In the genomic region with DNA sequence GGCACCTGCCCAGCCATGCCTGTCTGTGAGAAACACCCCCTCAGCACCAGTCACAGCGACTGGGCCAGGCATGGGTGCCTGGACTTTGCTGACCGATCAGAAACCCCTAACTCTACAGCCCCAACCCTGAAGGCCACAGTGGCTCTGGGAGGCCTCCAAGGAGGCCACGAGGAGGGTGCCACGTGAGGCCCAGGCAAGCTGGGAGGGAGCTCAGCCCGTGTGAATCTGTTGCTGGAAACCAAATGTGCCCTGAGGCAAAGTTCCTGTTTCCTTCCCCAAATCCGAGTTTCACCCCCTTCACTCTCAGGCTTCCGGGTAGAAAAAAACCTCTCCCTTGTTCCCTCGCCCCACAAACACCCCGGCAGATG, we compare ENCODE assay signal across 9 cellular contexts. TPM values are rescaled to one million over a fixed set of nuclear protein-coding genes. Genes with fewer than 3 reads are reported as not detected.
DNase-seq lines count a peak whose midpoint lies in the region; ATAC-seq, FAIRE-seq and TF ChIP-seq lines count a peak whose summit lies in the region.
"Had no signal": no experiment of that assay in that cellular context is flagged by ENCODE, and none has a peak within 500 bp of the region (broad histone marks: within the 10 kb centered on the region; RNA-seq: fewer than 3 reads in every experiment).

No MANE protein-coding gene starts in this region.

- no peaks in the 10 kb centered on the region for H3K27me3 Mint-ChIP-seq in osteocyte (ENCODE audit: unreplicated experiment)

- H3K9me3 Mint-ChIP-seq in osteocyte (ENCODE audit: unreplicated experiment), result no peaks in the 10 kb centered on the region

- 55 to 76% (median 70%) methylated on average over 8 to 9 of the region's 9 CpGs for WGBS in adrenal gland, 4 donors

- no peak for TF ChIP-seq CTCF in adrenal gland (IDR thresholded peaks at IDR 0.05)
- TF ChIP-seq CTCF in osteocyte (IDR thresholded peaks at IDR 0.05), result no peak
- no peak for TF ChIP-seq CTCF in D721Med (IDR thresholded peaks at IDR 0.05; ENCODE audit: insufficient read depth, missing control alignments)

- no peak for FAIRE-seq in D721Med (lab: Jason Lieb, UNC)

- H3K36me3 Mint-ChIP-seq in osteocyte (ENCODE audit: unreplicated experiment), result no peaks in the 10 kb centered on the region

- no peaks in the 10 kb centered on the region for H3K36me3 ChIP-seq in adrenal gland (replicated peaks in 1 of 2)

- no peaks in the 10 kb centered on the region for H3K9me3 ChIP-seq in adrenal gland (replicated peaks in 1 of 3)
- H3K9me3 ChIP-seq: heart right ventricle had no signal

- in situ Hi-C loops in GM18951 (cut with MboI; ENCODE audit: low sequenced_read_pairs, unreplicated experiment), result no loop called here

- no peaks in the 10 kb centered on the region for H3K27me3 ChIP-seq in adrenal gland
- H3K27me3 ChIP-seq: heart right ventricle had no signal

- peak overlapping the region; percentile 65 for H3K4me3 Mint-ChIP-seq in osteocyte (ENCODE audit: unreplicated experiment)

- ATAC-seq in HG03175 (IDR thresholded peaks at IDR 0.05; ENCODE audit: unreplicated experiment) (peak; percentile 15), GM19023 (IDR thresholded peaks at IDR 0.05; ENCODE audit: unreplicated experiment) (no peak)

- peak; percentile 32 for TF ChIP-seq POLR2A in GM18951 (IDR thresholded peaks at IDR 0.05; ENCODE audit: extremely low read depth, insufficient read depth, insufficient read length)
- TF ChIP-seq POLR2A in adrenal gland (IDR thresholded peaks at IDR 0.05), result no peak

- intact Hi-C loops in adrenal gland (cut with DNase I), result no loop called here

- peak overlapping the region in 1 of 4 donors; percentile 92 for H3K4me3 ChIP-seq in adrenal gland

- DNase-seq in adrenal gland (peak in 4 of 7 donors; percentile 17 to 53 (median 30)), osteocyte (ENCODE audit: extremely low spot score, unreplicated experiment) (no peak), NCI-H2196 treated with DMSO at 0.1 percent for 48 hours (lab: John Stamatoyannopoulos, UW; ENCODE audit: unreplicated experiment) (no peak), D721Med (ENCODE audit: insufficient read length, low spot score) (no peak), pons (ENCODE audit: low spot score) (no peak)
- DNase-seq: heart right ventricle had no signal

- H3K4me1 ChIP-seq in adrenal gland (replicated peaks in 1 of 2), result peaks cover 0 to 6% of the 10 kb centered on the region in 2 donors

- peaks cover 19% of the 10 kb centered on the region for H3K4me1 Mint-ChIP-seq in osteocyte (ENCODE audit: unreplicated experiment)

- H3K27ac Mint-ChIP-seq in osteocyte (ENCODE audit: unreplicated experiment), result no peak overlapping the region

- peak overlapping the region in 2 of 5 donors; percentile 64 to 92 for H3K27ac ChIP-seq in adrenal gland

RNA-seq across cellular contexts. Expression of a gene that starts 1.3 kb away (rescaled TPM):
- total RNA-seq in adrenal gland, result 10 to 100 TPM; 23.1 to 81.2 (median 60.0) TPM
- polyA plus RNA-seq in adrenal gland, result 10 to 100 TPM; 10.3 to 57.7 (median 57.0) TPM
- 26.0 and 29.3 TPM in 2 replicates for total RNA-seq in osteocyte

RNA-seq across cellular contexts. Expression of a gene that starts 7.6 kb away (rescaled TPM):
- total RNA-seq in adrenal gland (10 to 100 TPM; 38.7 to 70.3 (median 59.0) TPM), osteocyte (4.7 and 6.5 TPM in 2 replicates)
- polyA plus RNA-seq in adrenal gland, result 10 to 100 TPM; 24.4 to 35.4 (median 26.9) TPM

RNA-seq across cellular contexts. Expression of a gene that starts 27.9 kb away (rescaled TPM):
- total RNA-seq in adrenal gland (1,000 to 10,000 TPM in 1 of 8 donors, 100 to 1,000 TPM in 7; 425 to 1,037 (median 520) TPM), osteocyte (134 and 143 TPM in 2 replicates)
- polyA plus RNA-seq in adrenal gland, result 100 to 1,000 TPM; 199 to 814 (median 571) TPM

RNA-seq across cellular contexts. Expression of a gene that starts 36.3 kb away (rescaled TPM):
- 100 to 1,000 TPM; 112 to 384 (median 258) TPM for total RNA-seq in adrenal gland
- 1,000 to 10,000 TPM in 1 of 3 donors, 100 to 1,000 TPM in 1, 10 to 100 TPM in 1; 28.4 to 1,150 (median 823) TPM for polyA plus RNA-seq in adrenal gland
- total RNA-seq in osteocyte, result 53.0 and 54.2 TPM in 2 replicates

Comparison
In these comparisons a context has a peak if more than half of its experiments do, and no peak if none do; other contexts are left out.
1. DNase-seq: peak in adrenal gland (4 of 7); none in osteocyte (single experiment), NCI-H2196 treated with DMSO at 0.1 percent for 48 hours (single experiment), D721Med (single experiment) and pons (single experiment).